ENCODE assay signal across 8 cellular contexts in the genomic region with DNA sequence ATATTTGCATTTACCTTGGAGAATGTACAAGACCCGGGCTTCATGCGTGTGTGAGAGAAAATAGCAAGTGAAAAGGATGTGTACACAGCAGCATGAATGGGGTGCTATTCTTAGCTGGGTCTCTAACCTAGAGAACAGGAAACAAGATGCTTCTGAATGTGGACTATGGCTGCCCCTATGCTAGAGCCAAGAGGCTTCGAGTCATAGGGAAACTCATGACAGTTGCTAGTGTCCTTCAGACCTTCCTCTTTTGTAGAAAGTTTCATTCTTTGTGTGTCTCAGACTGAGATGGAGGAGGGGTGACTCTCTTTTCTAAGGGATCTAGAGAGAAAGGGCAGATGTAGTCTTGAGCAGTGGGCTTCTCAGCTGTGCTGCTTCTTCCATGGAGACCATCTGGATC. TPM values are rescaled to one million over a fixed set of nuclear protein-coding genes. Genes with fewer than 3 reads are reported as not detected.
A peak's percentile ranks its signal among the peaks of the same experiment; 100 is the strongest.
DNase-seq lines count a peak whose midpoint lies in the region; ATAC-seq, FAIRE-seq and TF ChIP-seq lines count a peak whose summit lies in the region.
"Not testable (repeated sequence)": the region's sequence is repeated elsewhere in the genome, so short reads cannot be mapped to it uniquely, and the experiment has no call there.

No MANE protein-coding gene starts in this region.

- H3K27me3 Mint-ChIP-seq in activated CD4-positive, alpha-beta T cell treated with anti-CD3 and anti-CD28 coated beads for 36 hours: not testable (repeated sequence)

- DNase-seq in GM12891 (ENCODE audit: insufficient read length, low spot score); left cardiac atrium: not testable (repeated sequence)
- peak; percentile 92 for DNase-seq in MV-4-11 (lab: John Stamatoyannopoulos, UW)
- DNase-seq in activated CD4-positive, alpha-beta T cell treated with anti-CD3 and anti-CD28 coated beads for 36 hours: peak; percentile 5
- DNase-seq in stimulated activated effector memory CD8-positive, alpha-beta T cell treated with anti-CD3 and anti-CD28 coated beads, Interleukin-12 subunit alpha, Interleukin-12 subunit beta, amount 100 ng/mL, for 72 hours (ENCODE audit: low spot score in 2 of 2): peak in 1 of 2 donors; percentile 58

- not testable (repeated sequence) for H3K4me3 Mint-ChIP-seq in activated CD4-positive, alpha-beta T cell treated with anti-CD3 and anti-CD28 coated beads for 36 hours; stimulated activated effector memory CD8-positive, alpha-beta T cell treated with anti-CD3 and anti-CD28 coated beads, Interleukin-12 subunit alpha, Interleukin-12 subunit beta, amount 100 ng/mL, for 72 hours

- not testable (repeated sequence) for H3K36me3 Mint-ChIP-seq in activated CD4-positive, alpha-beta T cell treated with anti-CD3 and anti-CD28 coated beads for 36 hours (ENCODE audit: low read depth); stimulated activated effector memory CD8-positive, alpha-beta T cell treated with anti-CD3 and anti-CD28 coated beads, Interleukin-12 subunit alpha, Interleukin-12 subunit beta, amount 100 ng/mL, for 72 hours

- intact Hi-C loops in activated CD4-positive, alpha-beta T cell treated with anti-CD3 and anti-CD28 coated beads for 36 hours (cut with DNase I, micrococcal nuclease); left cardiac atrium (cut with DNase I): not testable (repeated sequence)

- POLR2A ChIA-PET in activated CD4-positive, alpha-beta T cell treated with anti-CD3 and anti-CD28 coated beads for 36 hours (lab: Charles Lee): not testable (repeated sequence)

- CTCF ChIA-PET in activated CD4-positive, alpha-beta T cell treated with anti-CD3 and anti-CD28 coated beads for 36 hours (lab: Charles Lee): not testable (repeated sequence)

- ATAC-seq in GM19438 (IDR thresholded peaks at IDR 0.05; ENCODE audit: low read depth, unreplicated experiment): peak; percentile 99
- ATAC-seq in HG02642 (IDR thresholded peaks at IDR 0.05; ENCODE audit: poor library complexity, unreplicated experiment): peak; percentile 98
- peak; percentile 97 for ATAC-seq in HG03175 (IDR thresholded peaks at IDR 0.05; ENCODE audit: unreplicated experiment)
- peak; percentile 91 for ATAC-seq in activated CD4-positive, alpha-beta T cell treated with anti-CD3 and anti-CD28 coated beads for 36 hours
- peak; percentile 64 to 81 for ATAC-seq in left cardiac atrium
- peak; percentile 96 for ATAC-seq in stimulated activated effector memory CD8-positive, alpha-beta T cell treated with anti-CD3 and anti-CD28 coated beads, Interleukin-12 subunit alpha, Interleukin-12 subunit beta, amount 100 ng/mL, for 72 hours

- H3K4me1 Mint-ChIP-seq in activated CD4-positive, alpha-beta T cell treated with anti-CD3 and anti-CD28 coated beads for 36 hours; stimulated activated effector memory CD8-positive, alpha-beta T cell treated with anti-CD3 and anti-CD28 coated beads, Interleukin-12 subunit alpha, Interleukin-12 subunit beta, amount 100 ng/mL, for 72 hours: not testable (repeated sequence)

- not testable (repeated sequence) for TF ChIP-seq POLR2A in GM12891 (IDR thresholded peaks at IDR 0.05; ENCODE audit: low read depth, low read length)

- not testable (repeated sequence) for H3K9me3 Mint-ChIP-seq in activated CD4-positive, alpha-beta T cell treated with anti-CD3 and anti-CD28 coated beads for 36 hours (ENCODE audit: low read depth); stimulated activated effector memory CD8-positive, alpha-beta T cell treated with anti-CD3 and anti-CD28 coated beads, Interleukin-12 subunit alpha, Interleukin-12 subunit beta, amount 100 ng/mL, for 72 hours

- not testable (repeated sequence) for FAIRE-seq in GM12891 (lab: Jason Lieb, UNC)

- not testable (repeated sequence) for H3K27ac Mint-ChIP-seq in activated CD4-positive, alpha-beta T cell treated with anti-CD3 and anti-CD28 coated beads for 36 hours; stimulated activated effector memory CD8-positive, alpha-beta T cell treated with anti-CD3 and anti-CD28 coated beads, Interleukin-12 subunit alpha, Interleukin-12 subunit beta, amount 100 ng/mL, for 72 hours

TF ChIP-seq in GM12891, 5 proteins besides CTCF, POLR2A, EP300 and RAD21:
- peak; percentile 55; the same call in 1 of the 2 replicates for TF ChIP-seq SPI1 (IDR thresholded peaks at IDR 0.05; ENCODE audit: low read depth, low read length)

RNA-seq across cellular contexts. Expression of gene SRGAP2, which starts 40.0 kb away (rescaled TPM):
- polyA plus RNA-seq in GM12891 (2012; ENCODE audit: low read depth, missing spikeins): 3.4 TPM
- total RNA-seq in activated CD4-positive, alpha-beta T cell treated with anti-CD3 and anti-CD28 coated beads for 36 hours: 10 to 100 TPM; 42.1 to 69.0 TPM
- 10 to 100 TPM; 31.3 to 31.9 TPM for total RNA-seq in left cardiac atrium

RNA-seq across cellular contexts. Expression of gene FAM72A, which starts 40.7 kb away (rescaled TPM):
- 6.1 TPM for polyA plus RNA-seq in GM12891 (2012; ENCODE audit: low read depth, missing spikeins)
- total RNA-seq in activated CD4-positive, alpha-beta T cell treated with anti-CD3 and anti-CD28 coated beads for 36 hours: 10 to 100 TPM; 34.8 to 42.2 TPM
- 1 to 10 TPM; 1.5 to 2.0 TPM for total RNA-seq in left cardiac atrium

Comparison
In these comparisons a context has a peak if more than half of its experiments do, and no peak if none do; other contexts are left out.
1. RNA of gene FAM72A, which starts 40.7 kb away (total RNA-seq): 34.8 to 42.2 TPM in activated CD4-positive, alpha-beta T cell treated with anti-CD3 and anti-CD28 coated beads for 36 hours; 1.5 to 2.0 TPM in left cardiac atrium; every median in the first group is over 10 times any median in the second.
2. Peak in every context shown above with its lines, with median percentiles within 50 percentile points of each other: ATAC-seq.